Comparison of ENCODE assay signal across 7 cellular contexts in genomic region chr16:425740-426114, GRCh38. TPM values are rescaled to one million over a fixed set of nuclear protein-coding genes. Genes with fewer than 3 reads are reported as not detected.
DNase-seq lines count a peak whose midpoint lies in the region; ATAC-seq and TF ChIP-seq lines count a peak whose summit lies in the region.

No MANE protein-coding gene starts in this region.

- H3K4me3 Mint-ChIP-seq in effector memory CD8-positive, alpha-beta T cell: peak overlapping the region; percentile 85

- H3K4me3 ChIP-seq in Peyer's patch (peak overlapping the region; percentile 51 to 72 (median 64)), neutrophil (ENCODE audit: low read depth in 1 of 2, low read length in 1 of 2) (peak overlapping the region; percentile 87 to 97)

- peak; percentile 18 for ATAC-seq in GM18519 (IDR thresholded peaks at IDR 0.05; ENCODE audit: low FRiP score, unreplicated experiment)
- ATAC-seq in effector memory CD8-positive, alpha-beta T cell (replicated peaks): peak; percentile 64

- peak; percentile 28 for DNase-seq in HEK293T (ENCODE audit: extremely low spot score)
- DNase-seq in Peyer's patch: no peak
- peak in 2 of 3 experiments; percentile 36 to 48 for DNase-seq in effector memory CD8-positive, alpha-beta T cell
- DNase-seq in hippocampal formation (lab: John Stamatoyannopoulos, UW): no peak
- no peak for DNase-seq in GM20000 (ENCODE audit: low spot score)

- TF ChIP-seq CTCF in Peyer's patch (IDR thresholded peaks at IDR 0.05): no peak
- TF ChIP-seq CTCF in neutrophil (IDR thresholded peaks at IDR 0.05): no peak
- TF ChIP-seq CTCF in GM20000 (IDR thresholded peaks at IDR 0.05; ENCODE audit: extremely low read depth, missing control alignments): no peak

- no peaks in the 10 kb centered on the region for H3K27me3 ChIP-seq in Peyer's patch
- peaks cover 47% of the 10 kb centered on the region for H3K27me3 ChIP-seq in neutrophil

- CTCF ChIA-PET in HEK293T (lab: Yijun Ruan, JAX): interaction anchor here (1.3 kb wide), 1 partner anchor 62 kb away, joined by 3 read pairs; no protein-coding TSS in a partner anchor

- H3K27me3 Mint-ChIP-seq in effector memory CD8-positive, alpha-beta T cell: no peaks in the 10 kb centered on the region

- peak overlapping the region; percentile 74 to 90 (median 90) for H3K27ac ChIP-seq in Peyer's patch
- peak overlapping the region; percentile 47 for H3K27ac ChIP-seq in neutrophil

- no peaks in the 10 kb centered on the region for H3K36me3 ChIP-seq in Peyer's patch
- H3K36me3 ChIP-seq in neutrophil: no peaks in the 10 kb centered on the region

- H3K36me3 Mint-ChIP-seq in effector memory CD8-positive, alpha-beta T cell (ENCODE audit: insufficient read depth): peaks cover 19% of the 10 kb centered on the region

- H3K9me3 Mint-ChIP-seq in effector memory CD8-positive, alpha-beta T cell: no peaks in the 10 kb centered on the region

- H3K4me1 Mint-ChIP-seq in effector memory CD8-positive, alpha-beta T cell (ENCODE audit: low read depth in 2 of 2): peaks cover 24 to 39% of the 10 kb centered on the region in 2 donors

- H3K4me1 ChIP-seq in Peyer's patch (peaks cover 0 to 23% (median 10%) of the 10 kb centered on the region in 4 donors), neutrophil (ENCODE audit: control insufficient read depth in 1 of 2, insufficient read depth in 1 of 2, low read depth in 1 of 2, low read length in 1 of 2) (peaks cover 19 to 26% of the 10 kb centered on the region in 2 experiments)

- H3K9me3 ChIP-seq in Peyer's patch (no peaks in the 10 kb centered on the region), neutrophil (no peaks in the 10 kb centered on the region)

- POLR2A ChIA-PET in HEK293T (lab: Yijun Ruan, JAX): interaction anchor here (0.7 to 1.4 kb wide), 7 partner anchors 13 to 59 kb away, joined by 3 to 6 read pairs (median 3); partner anchors contain the start of gene DECR2

- H3K27ac Mint-ChIP-seq in effector memory CD8-positive, alpha-beta T cell: peak overlapping the region; percentile 90 to 93

- TF ChIP-seq POLR2A in Peyer's patch (IDR thresholded peaks at IDR 0.05): no peak

TF ChIP-seq in HEK293T, 16 proteins besides CTCF, POLR2A, EP300 and RAD21:
- TF ChIP-seq SP1 (IDR thresholded peaks at IDR 0.05) (no peak), CTBP1 (IDR thresholded peaks at IDR 0.05; ENCODE audit: borderline replicate concordance) (no peak), FOXA1 (IDR thresholded peaks at IDR 0.05) (no peak), ZNF384 (IDR thresholded peaks at IDR 0.05) (no peak), FOXK2 (IDR thresholded peaks at IDR 0.05) (no peak), PKNOX1 (IDR thresholded peaks at IDR 0.05) (no peak), TARDBP (IDR thresholded peaks at IDR 0.05) (no peak), BHLHE40 (IDR thresholded peaks at IDR 0.05; ENCODE audit: borderline replicate concordance) (no peak), ARNT (IDR thresholded peaks at IDR 0.05) (no peak), LEF1 (IDR thresholded peaks at IDR 0.05; ENCODE audit: borderline replicate concordance) (no peak), NFRKB (IDR thresholded peaks at IDR 0.05) (no peak), HDGF (IDR thresholded peaks at IDR 0.05; ENCODE audit: borderline replicate concordance) (no peak), FOXM1 (IDR thresholded peaks at IDR 0.05; ENCODE audit: borderline replicate concordance) (no peak)

RNA-seq across cellular contexts. Expression of gene RAB11FIP3, which starts 0.3 kb away (rescaled TPM):
- 100 to 1,000 TPM in 2 of 4 donors, 10 to 100 TPM in 2; 55.5 to 136 (median 106) TPM for total RNA-seq in Peyer's patch

RNA-seq across cellular contexts. Expression of gene DECR2, which starts 24.0 kb away (rescaled TPM):
- 100 to 1,000 TPM in 2 of 4 donors, 10 to 100 TPM in 2; 32.2 to 154 (median 105) TPM for total RNA-seq in Peyer's patch

RNA-seq across cellular contexts. Expression of gene NME4, which starts 28.7 kb away (rescaled TPM):
- 10 to 100 TPM in 3 of 4 donors, 1 to 10 TPM in 1; 9.6 to 65.2 (median 29.5) TPM for total RNA-seq in Peyer's patch

RNA-seq across cellular contexts. Expression of gene PGAP6, which starts 43.9 kb away (rescaled TPM):
- total RNA-seq in Peyer's patch: 100 to 1,000 TPM; 130 to 211 (median 166) TPM

RNA-seq across cellular contexts. Expression of gene MRPL28, which starts 55.4 kb away (rescaled TPM):
- 10 to 100 TPM; 58.3 to 73.4 (median 61.3) TPM for total RNA-seq in Peyer's patch

Comparison
In these comparisons a context has a peak if more than half of its experiments do, and no peak if none do; other contexts are left out.
1. DNase-seq: peak in HEK293T (single experiment) and effector memory CD8-positive, alpha-beta T cell (2 of 3); none in Peyer's patch (0 of 3), hippocampal formation (0 of 2) and GM20000 (single experiment).